Comparison of ENCODE assay signal across 20 cellular contexts in genomic region chr5:110736763-110737162, GRCh38. TPM values are rescaled to one million over a fixed set of nuclear protein-coding genes. Genes with fewer than 3 reads are reported as not detected.
DNase-seq lines count a peak whose midpoint lies in the region; ATAC-seq lines count a peak whose summit lies in the region.
"Had no signal": no experiment of that assay in that cellular context is flagged by ENCODE, and none has a peak within 500 bp of the region (broad histone marks: within the 10 kb centered on the region; RNA-seq: fewer than 3 reads in every experiment).

No MANE protein-coding gene starts in this region.

- H3K27ac ChIP-seq in ACC112 (ENCODE audit: low read depth, low read length), result no peak overlapping the region
- H3K27ac ChIP-seq: body of pancreas, upper lobe of left lung had no signal

- intact Hi-C loops in sciatic nerve (cut with DNase I), result no loop called here

- no peak for ATAC-seq in T-helper 17 cell
- no peak for ATAC-seq in sciatic nerve
- ATAC-seq: body of pancreas; stimulated activated naive B cell treated with anti-CD40 and anti-IgM and Interleukin-4, amounts not matched to agents 10 μg/mL and 1 μg/mL and 100 μg/mL, for 72 hours had no signal

- no peaks in the 10 kb centered on the region for H3K36me3 Mint-ChIP-seq in IgD-negative memory B cell
- peaks cover 6% of the 10 kb centered on the region for H3K36me3 Mint-ChIP-seq in T-helper 17 cell (ENCODE audit: low read depth)

- H3K27me3 Mint-ChIP-seq in IgD-negative memory B cell (no peaks in the 10 kb centered on the region), T-helper 17 cell (peaks cover 17% of the 10 kb centered on the region)

- H3K4me1 ChIP-seq in ACC112 (ENCODE audit: control insufficient read depth, insufficient read depth, low read length, unreplicated experiment), result peaks cover 21% of the 10 kb centered on the region

- no peak overlapping the region for H3K27ac Mint-ChIP-seq in IgD-negative memory B cell
- H3K27ac Mint-ChIP-seq in T-helper 17 cell, result peak overlapping the region; percentile 94
- H3K27ac Mint-ChIP-seq: activated naive CD4-positive, alpha-beta T cell treated with anti-CD3 and anti-CD28 coated beads, Interleukin-2, amount 50 U/mL, for 24 hours; stimulated activated naive B cell treated with anti-CD40 and anti-IgM and Interleukin-4, amounts not matched to agents 10 μg/mL and 1 μg/mL and 100 μg/mL, for 72 hours; T-helper 2 cell treated with Interferon-gamma antibody and Interleukin-4, amounts not matched to agents 5 μg/mL and 100 μg/mL, for 36 hours had no signal

- H3K27me3 ChIP-seq in ACC112 (ENCODE audit: insufficient read depth, low read length), result no peaks in the 10 kb centered on the region
- H3K27me3 ChIP-seq: body of pancreas, upper lobe of left lung had no signal

- H3K4me3 Mint-ChIP-seq in IgD-negative memory B cell (peak overlapping the region in 3 of 4 donors; percentile 38 to 50 (median 41)), T-helper 17 cell (peak overlapping the region; percentile 74)
- H3K4me3 Mint-ChIP-seq: activated naive CD4-positive, alpha-beta T cell treated with anti-CD3 and anti-CD28 coated beads, Interleukin-2, amount 50 U/mL, for 24 hours; stimulated activated naive B cell treated with anti-CD40 and anti-IgM and Interleukin-4, amounts not matched to agents 10 μg/mL and 1 μg/mL and 100 μg/mL, for 72 hours; T-helper 2 cell treated with Interferon-gamma antibody and Interleukin-4, amounts not matched to agents 5 μg/mL and 100 μg/mL, for 36 hours had no signal

- no peaks in the 10 kb centered on the region for H3K9me3 ChIP-seq in T-helper 17 cell (ENCODE audit: control insufficient read depth, low read length, poor library complexity, severe bottlenecking)
- H3K9me3 ChIP-seq: body of pancreas, upper lobe of left lung had no signal

- H3K79me2 ChIP-seq in ACC112 (ENCODE audit: control insufficient read depth, insufficient read depth, low read length, unreplicated experiment), result peaks cover 23% of the 10 kb centered on the region

- H3K4me1 Mint-ChIP-seq in IgD-negative memory B cell (peaks cover 13 to 19% (median 14%) of the 10 kb centered on the region in 3 donors), T-helper 17 cell (peaks cover 23% of the 10 kb centered on the region)

- H3K36me3 ChIP-seq in ACC112 (ENCODE audit: insufficient read depth, low read length), result no peaks in the 10 kb centered on the region
- H3K36me3 ChIP-seq: upper lobe of left lung had no signal

- H3K4me3 ChIP-seq in ACC112 (ENCODE audit: low read depth, low read length), result peak overlapping the region; percentile 71
- H3K4me3 ChIP-seq: body of pancreas, upper lobe of left lung had no signal

- H2AFZ ChIP-seq in ACC112 (ENCODE audit: low read length, unreplicated experiment), result peak overlapping the region; percentile 76

- H3K9me3 Mint-ChIP-seq in IgD-negative memory B cell, result no peaks in the 10 kb centered on the region
- H3K9me3 Mint-ChIP-seq: activated naive CD4-positive, alpha-beta T cell treated with anti-CD3 and anti-CD28 coated beads, Interleukin-2, amount 50 U/mL, for 24 hours; T-helper 2 cell treated with Interferon-gamma antibody and Interleukin-4, amounts not matched to agents 5 μg/mL and 100 μg/mL, for 36 hours had no signal

- DNase-seq in T-helper 17 cell (no peak), kidney tubule cell (ENCODE audit: low spot score) (peak; percentile 7), OCI-M2 (lab: John Stamatoyannopoulos, UW; ENCODE audit: unreplicated experiment) (no peak), NCI-H146 treated with DMSO at 0.1 percent for 48 hours (lab: John Stamatoyannopoulos, UW; ENCODE audit: unreplicated experiment) (no peak), sciatic nerve (ENCODE audit: low spot score) (no peak)
- no peak for DNase-seq in effector CD8-positive, alpha-beta T cell (lab: John Stamatoyannopoulos, UW)
- DNase-seq: activated CD4-positive, alpha-beta T cell treated with anti-CD3 and anti-CD28 coated beads for 4 hours; activated T-cell treated with anti-CD3 and anti-CD28 coated beads for 4 hours; body of pancreas; effector memory CD4-positive, alpha-beta T cell; hippocampal formation; NCI-H1930; NCI-H526 treated with DMSO at 0.1 percent for 48 hours; posterior cingulate gyrus; stimulated activated naive B cell treated with anti-CD40 and anti-IgM and Interleukin-4, amounts not matched to agents 10 μg/mL and 1 μg/mL and 100 μg/mL, for 72 hours; upper lobe of left lung had no signal

RNA-seq across cellular contexts. Expression of gene SLC25A46, which starts 2.0 kb away (rescaled TPM):
- polyA plus RNA-seq in IgD-negative memory B cell, result 21.9 TPM
- 10 to 100 TPM; 26.7 to 28.3 TPM for total RNA-seq in T-helper 17 cell
- total RNA-seq in sciatic nerve, result 36.2 TPM

RNA-seq across cellular contexts. Expression of gene TMEM232, which starts 10.3 kb away (rescaled TPM):
- polyA plus RNA-seq in IgD-negative memory B cell, result not detected
- total RNA-seq in T-helper 17 cell (1 to 10 TPM in 1 of 2 donors, under 1 TPM in 1; 0.94 to 1.6 TPM), sciatic nerve (8.1 TPM)
